In the genomic region with DNA sequence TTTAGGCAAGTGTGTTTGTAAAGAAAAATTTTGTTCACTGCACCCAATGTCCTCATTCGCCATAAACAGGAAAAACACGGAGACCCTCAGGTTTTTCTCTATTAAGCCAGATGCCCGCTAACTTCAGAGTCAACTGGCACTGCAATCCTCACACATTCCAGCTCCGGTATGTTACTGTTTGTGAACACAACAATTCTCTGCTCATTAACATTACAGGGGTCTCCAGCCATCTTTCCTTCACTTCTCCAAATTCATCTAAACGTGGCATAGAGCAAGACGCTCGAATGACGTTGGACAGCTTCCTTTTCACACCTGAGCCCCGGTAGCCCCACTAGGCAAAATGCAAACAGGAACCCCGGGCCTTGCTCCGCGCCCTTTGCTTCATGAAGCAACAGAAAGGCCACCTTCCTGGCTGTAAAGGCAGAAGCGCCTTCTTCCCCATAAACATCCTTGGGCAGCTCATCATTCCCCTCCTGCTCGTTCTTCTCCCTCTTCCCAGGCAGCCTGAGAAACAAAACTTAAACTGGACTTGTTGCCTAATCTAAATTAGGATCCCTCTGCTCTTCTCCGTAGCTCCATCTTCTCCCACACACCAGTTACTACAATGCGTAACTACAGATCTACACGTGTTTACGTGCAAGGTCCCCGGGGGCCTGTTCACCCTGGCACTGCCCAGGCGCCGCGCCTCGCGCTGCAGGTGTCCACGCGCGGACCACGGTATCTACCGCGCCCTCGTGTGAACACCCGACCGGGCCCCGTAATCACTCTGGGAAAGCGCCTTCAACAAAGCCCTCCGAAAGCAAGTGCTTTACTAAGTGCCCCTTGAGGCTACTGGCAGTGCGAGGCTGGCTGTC, we compare ENCODE assay signal across 8 cellular contexts.
A peak's percentile ranks its signal among the peaks of the same experiment; 100 is the strongest.
DNase-seq lines count a peak whose midpoint lies in the region; ATAC-seq lines count a peak whose summit lies in the region.

No MANE protein-coding gene starts in this region.

- DNase-seq in DMS79 (lab: John Stamatoyannopoulos, UW) (peak; percentile 72), SKM-1 treated with dmso at 0.1 percent for 144 hours (lab: John Stamatoyannopoulos, UW; ENCODE audit: unreplicated experiment) (peak; percentile 71), NCI-H187 treated with DMSO at 0.1 percent for 48 hours (lab: John Stamatoyannopoulos, UW) (no peak), NCI-H446 (lab: John Stamatoyannopoulos, UW) (no peak)
- DNase-seq in central memory CD8-positive, alpha-beta T cell (ENCODE audit: low spot score in 2 of 2): no peak
- peak; percentile 53 for DNase-seq in stimulated activated CD8-positive, alpha-beta memory T cell treated with anti-CD3 and anti-CD28 coated beads, Interleukin-4, amount 100 ng/mL, for 48 hours

- peaks cover 51% of the 10 kb centered on the region for H3K4me1 Mint-ChIP-seq in central memory CD8-positive, alpha-beta T cell

- no peaks in the 10 kb centered on the region for H3K27me3 Mint-ChIP-seq in central memory CD8-positive, alpha-beta T cell

- H3K4me3 Mint-ChIP-seq in central memory CD8-positive, alpha-beta T cell: peak overlapping the region; percentile 80

- ATAC-seq in HG02885 (IDR thresholded peaks at IDR 0.05; ENCODE audit: poor library complexity, unreplicated experiment): peak; percentile 17
- ATAC-seq in central memory CD8-positive, alpha-beta T cell (replicated peaks; ENCODE audit: extremely low read depth, poor library complexity, severe bottlenecking): no peak

- peaks cover 28% of the 10 kb centered on the region for H3K36me3 Mint-ChIP-seq in central memory CD8-positive, alpha-beta T cell (ENCODE audit: insufficient read depth)

- H3K9me3 Mint-ChIP-seq in central memory CD8-positive, alpha-beta T cell: no peaks in the 10 kb centered on the region

- peak overlapping the region; percentile 69 for H3K27ac Mint-ChIP-seq in central memory CD8-positive, alpha-beta T cell (ENCODE audit: low read depth)

- H3K27ac ChIP-seq in layer of hippocampus (ENCODE audit: low read depth, low read length): peak overlapping the region; percentile 78

- H3K27me3 ChIP-seq in layer of hippocampus (ENCODE audit: control insufficient read depth, insufficient read depth, low read length): no peaks in the 10 kb centered on the region

Comparison
In these comparisons a context has a peak if more than half of its experiments do, and no peak if none do; other contexts are left out.
1. DNase-seq: peak in DMS79 (single experiment), SKM-1 treated with dmso at 0.1 percent for 144 hours (single experiment) and stimulated activated CD8-positive, alpha-beta memory T cell treated with anti-CD3 and anti-CD28 coated beads, Interleukin-4, amount 100 ng/mL, for 48 hours (single experiment); none in central memory CD8-positive, alpha-beta T cell (0 of 2), NCI-H187 treated with DMSO at 0.1 percent for 48 hours (single experiment) and NCI-H446 (0 of 2).